Comparison of ENCODE assay signal across 9 cellular contexts in the genomic region with DNA sequence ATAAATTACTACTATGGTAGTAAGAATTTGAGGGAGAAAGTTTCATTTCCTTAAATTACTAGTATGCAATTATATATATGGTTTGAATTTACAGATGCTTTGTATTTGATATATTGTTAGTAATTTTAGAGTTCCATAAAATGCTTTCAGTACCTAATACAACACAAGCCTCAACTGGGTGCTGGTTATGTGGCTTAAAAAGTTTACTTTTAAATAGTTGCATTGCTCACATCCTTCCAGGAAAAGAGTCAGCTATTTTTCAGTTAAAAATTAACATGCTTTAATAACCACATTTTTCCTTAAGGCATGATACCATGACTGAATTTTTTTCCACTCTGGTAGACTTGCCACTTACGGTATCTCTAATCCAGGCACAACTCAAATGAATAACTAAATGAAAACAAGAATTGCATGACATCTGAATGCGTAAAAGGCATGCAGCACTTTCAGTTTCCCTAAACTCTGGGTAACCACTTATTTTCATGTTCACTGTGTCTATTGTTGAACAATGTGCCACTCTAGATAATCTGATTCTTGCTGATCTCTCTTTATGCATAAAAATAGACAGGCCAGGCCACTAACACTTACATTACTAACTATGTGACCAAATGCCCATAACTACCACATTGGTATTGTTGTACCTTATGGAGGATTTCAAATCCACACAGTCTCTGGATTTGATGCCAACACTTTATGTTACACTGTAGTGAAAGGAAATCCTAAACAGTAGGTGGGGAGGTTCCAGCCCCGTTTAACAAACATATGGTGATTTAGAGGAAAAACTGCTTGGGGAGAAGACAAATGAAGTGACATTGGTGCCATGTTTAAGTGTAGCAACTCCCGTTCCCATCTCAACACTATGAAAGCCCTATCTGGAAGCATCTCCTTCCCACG. TPM values are rescaled to one million over a fixed set of nuclear protein-coding genes. Genes with fewer than 3 reads are reported as not detected.
DNase-seq lines count a peak whose midpoint lies in the region; ATAC-seq, FAIRE-seq and TF ChIP-seq lines count a peak whose summit lies in the region.
"Had no signal": no experiment of that assay in that cellular context is flagged by ENCODE, and none has a peak within 500 bp of the region (broad histone marks: within the 10 kb centered on the region; RNA-seq: fewer than 3 reads in every experiment).

No MANE protein-coding gene starts in this region.

- H3K27ac ChIP-seq in small intestine (ENCODE audit: low read depth in 1 of 2, low read length in 1 of 2): no peak overlapping the region
- H3K27ac ChIP-seq: C4-2B had no signal

- H3K27ac Mint-ChIP-seq in activated CD4-positive, alpha-beta T cell treated with anti-CD3 and anti-CD28 coated beads, Interleukin-2, amount 10 ng/mL, durations not matched to agents 7 days and 5 days: peak overlapping the region; percentile 83
- H3K27ac Mint-ChIP-seq in activated CD8-positive, alpha-beta T cell treated with anti-CD3 and anti-CD28 coated beads for 36 hours: peak overlapping the region; percentile 88

- H3K9me3 ChIP-seq in small intestine (ENCODE audit: control insufficient read depth, low read depth): no peaks in the 10 kb centered on the region

- POLR2A ChIA-PET in activated CD4-positive, alpha-beta T cell treated with anti-CD3 and anti-CD28 coated beads, Interleukin-2, amount 10 ng/mL, durations not matched to agents 7 days and 5 days (lab: Charles Lee): interaction anchor here (0.6 kb wide), 1 partner anchor 85 kb away, joined by 3 read pairs; no protein-coding TSS in a partner anchor
- POLR2A ChIA-PET in activated CD8-positive, alpha-beta T cell treated with anti-CD3 and anti-CD28 coated beads for 36 hours (lab: Charles Lee): no interaction called here

- H3K4me1 Mint-ChIP-seq in activated CD4-positive, alpha-beta T cell treated with anti-CD3 and anti-CD28 coated beads, Interleukin-2, amount 10 ng/mL, durations not matched to agents 7 days and 5 days: peaks cover 19% of the 10 kb centered on the region
- H3K4me1 Mint-ChIP-seq in activated CD8-positive, alpha-beta T cell treated with anti-CD3 and anti-CD28 coated beads for 36 hours (ENCODE audit: low read depth): peaks cover 15% of the 10 kb centered on the region

- 44 to 47% (median 44%) methylated on average over 5 of the region's 5 CpGs for WGBS in small intestine, 3 donors

- no peaks in the 10 kb centered on the region for H3K27me3 ChIP-seq in small intestine (ENCODE audit: control insufficient read depth in 2 of 2, insufficient read depth in 2 of 2, low read length in 2 of 2)

- H3K4me3 Mint-ChIP-seq in activated CD4-positive, alpha-beta T cell treated with anti-CD3 and anti-CD28 coated beads, Interleukin-2, amount 10 ng/mL, durations not matched to agents 7 days and 5 days: peak overlapping the region; percentile 2
- H3K4me3 Mint-ChIP-seq in activated CD8-positive, alpha-beta T cell treated with anti-CD3 and anti-CD28 coated beads for 36 hours: peak overlapping the region; percentile 5

- no peaks in the 10 kb centered on the region for H3K36me3 ChIP-seq in small intestine (ENCODE audit: control insufficient read depth in 2 of 2, insufficient read depth in 2 of 2, low read length in 2 of 2)

- no peak for FAIRE-seq in small intestine (lab: Jason Lieb, UNC)

- intact Hi-C loops in activated CD8-positive, alpha-beta T cell treated with anti-CD3 and anti-CD28 coated beads for 36 hours (cut with micrococcal nuclease): loop anchor here (10.0 kb wide), 1 partner anchor 83 kb away; no protein-coding TSS in a partner anchor
- intact Hi-C loops in head of caudate nucleus (cut with DNase I): no loop called here

- no peaks in the 10 kb centered on the region for H3K36me3 Mint-ChIP-seq in activated CD4-positive, alpha-beta T cell treated with anti-CD3 and anti-CD28 coated beads, Interleukin-2, amount 10 ng/mL, durations not matched to agents 7 days and 5 days (ENCODE audit: low read depth)
- no peaks in the 10 kb centered on the region for H3K36me3 Mint-ChIP-seq in activated CD8-positive, alpha-beta T cell treated with anti-CD3 and anti-CD28 coated beads for 36 hours (ENCODE audit: low read depth)

- H3K27me3 Mint-ChIP-seq in activated CD4-positive, alpha-beta T cell treated with anti-CD3 and anti-CD28 coated beads, Interleukin-2, amount 10 ng/mL, durations not matched to agents 7 days and 5 days: no peaks in the 10 kb centered on the region
- H3K27me3 Mint-ChIP-seq in activated CD8-positive, alpha-beta T cell treated with anti-CD3 and anti-CD28 coated beads for 36 hours: peaks cover 5% of the 10 kb centered on the region

- DNase-seq in activated CD4-positive, alpha-beta T cell treated with anti-CD3 and anti-CD28 coated beads, Interleukin-2, amount 10 ng/mL, durations not matched to agents 7 days and 5 days: no peak
- DNase-seq in activated CD4-positive, alpha-beta T cell treated with anti-CD3 and anti-CD28 coated beads, Interleukin-2, amount 50 U/mL, for 4 hours: no peak
- no peak for DNase-seq in activated CD8-positive, alpha-beta T cell treated with anti-CD3 and anti-CD28 coated beads for 36 hours
- DNase-seq in small intestine: peak; percentile 10
- no peak for DNase-seq in head of caudate nucleus
- DNase-seq in NCI-H2196 (lab: John Stamatoyannopoulos, UW; ENCODE audit: unreplicated experiment): no peak
- no peak for DNase-seq in activated effector memory CD4-positive, alpha-beta T cell treated with Interleukin-2 at 50 U/mL for 16 hours

- no peaks in the 10 kb centered on the region for H3K4me1 ChIP-seq in small intestine (ENCODE audit: control insufficient read depth in 2 of 2, insufficient read depth in 1 of 2, low read depth in 1 of 2, low read length in 1 of 2)

- H3K4me3 ChIP-seq in small intestine (ENCODE audit: low read depth in 1 of 2, low read length in 2 of 2): no peak overlapping the region

- TF ChIP-seq CTCF in activated CD8-positive, alpha-beta T cell treated with anti-CD3 and anti-CD28 coated beads for 36 hours (IDR thresholded peaks at IDR 0.05): no peak

- CTCF ChIA-PET in activated CD4-positive, alpha-beta T cell treated with anti-CD3 and anti-CD28 coated beads, Interleukin-2, amount 10 ng/mL, durations not matched to agents 7 days and 5 days (lab: Charles Lee): interaction anchor here (0.9 kb wide), 1 partner anchor 45 kb away, joined by 3 read pairs; no protein-coding TSS in a partner anchor
- CTCF ChIA-PET in activated CD8-positive, alpha-beta T cell treated with anti-CD3 and anti-CD28 coated beads for 36 hours (lab: Charles Lee): interaction anchor here (0.9 to 1.2 kb wide), 4 partner anchors 35 to 188 kb away, joined by 3 to 4 read pairs (median 4); partner anchors contain the start of gene SLC35F5

- H3K9me3 Mint-ChIP-seq in activated CD4-positive, alpha-beta T cell treated with anti-CD3 and anti-CD28 coated beads, Interleukin-2, amount 10 ng/mL, durations not matched to agents 7 days and 5 days: no peaks in the 10 kb centered on the region
- no peaks in the 10 kb centered on the region for H3K9me3 Mint-ChIP-seq in activated CD8-positive, alpha-beta T cell treated with anti-CD3 and anti-CD28 coated beads for 36 hours

- peak; percentile 91 for ATAC-seq in HG02973 (IDR thresholded peaks at IDR 0.05; ENCODE audit: unreplicated experiment)
- ATAC-seq in activated CD8-positive, alpha-beta T cell treated with anti-CD3 and anti-CD28 coated beads for 36 hours: peak; percentile 89

RNA-seq across cellular contexts. Expression of gene SLC35F5, which starts 35.5 kb away (rescaled TPM):
- total RNA-seq in activated CD4-positive, alpha-beta T cell treated with anti-CD3 and anti-CD28 coated beads, Interleukin-2, amount 10 ng/mL, durations not matched to agents 7 days and 5 days: 10 to 100 TPM; 15.0 to 18.0 TPM
- total RNA-seq in activated CD8-positive, alpha-beta T cell treated with anti-CD3 and anti-CD28 coated beads for 36 hours: 10 to 100 TPM; 17.9 to 18.9 TPM
- 10 to 100 TPM; 12.7 to 23.0 (median 16.3) TPM for polyA plus RNA-seq in small intestine
